8 cellular contexts compared by ENCODE assay signal in genomic region chr1:20660363-20661234, GRCh38. TPM values are rescaled to one million over a fixed set of nuclear protein-coding genes. Genes with fewer than 3 reads are reported as not detected.
A peak's percentile ranks its signal among the peaks of the same experiment; 100 is the strongest.
DNase-seq lines count a peak whose midpoint lies in the region; ATAC-seq and TF ChIP-seq lines count a peak whose summit lies in the region.

No MANE protein-coding gene starts in this region.

- no CpG with 5 or more reads among the region's 28 CpGs for WGBS in neuronal stem cell (ENCODE audit: extremely low coverage in 2 of 2, insufficient read length in 2 of 2, insufficient replicate concordance in 1 of 2), 2 donors

- peak overlapping the region; percentile 86 for H2AFZ ChIP-seq in neuronal stem cell (ENCODE audit: low read length)

- H2BK12ac ChIP-seq in neuronal stem cell (ENCODE audit: low read length): no peak overlapping the region

- peaks cover 6% of the 10 kb centered on the region for H3K27me3 Mint-ChIP-seq in endothelial cell (ENCODE audit: unreplicated experiment)

- peak overlapping the region; percentile 91 for H3K18ac ChIP-seq in neuronal stem cell (ENCODE audit: low read length)

- CTCF ChIA-PET in AG04449 (lab: Yijun Ruan, JAX): interaction anchor here (0.9 to 10.1 kb wide), 15 partner anchors 10 to 138 kb away, joined by 3 to 60 read pairs (median 6); partner anchors contain the start of gene PINK1

- no peak for DNase-seq in AG04449 (ENCODE audit: low read depth, low spot score)
- peak in 1 of 2 experiments; percentile 14 for DNase-seq in SJSA1 (ENCODE audit: low read depth in 1 of 2, low spot score in 2 of 2)
- peak; percentile 43 for DNase-seq in endothelial cell (ENCODE audit: low spot score)
- no peak for DNase-seq in neuronal stem cell (ENCODE audit: low spot score)
- DNase-seq in SKM-1 (lab: John Stamatoyannopoulos, UW; ENCODE audit: unreplicated experiment): no peak
- no peak for DNase-seq in GM13977 (ENCODE audit: low spot score)

- TF ChIP-seq CTCF in AG04449 (IDR thresholded peaks at IDR 0.05; ENCODE audit: insufficient read depth, low read length, missing control alignments): no peak
- no peak for TF ChIP-seq CTCF in endothelial cell (IDR thresholded peaks at IDR 0.05; ENCODE audit: unreplicated experiment)
- no peak for TF ChIP-seq CTCF in GM13977 (IDR thresholded peaks at IDR 0.05; ENCODE audit: extremely low read depth, insufficient read depth, missing control alignments)

- H2BK5ac ChIP-seq in neuronal stem cell (ENCODE audit: low read length): peak overlapping the region; percentile 45

- H3K36me3 Mint-ChIP-seq in endothelial cell (ENCODE audit: low read depth, unreplicated experiment): peaks cover 19% of the 10 kb centered on the region

- ATAC-seq in GM21515 (IDR thresholded peaks at IDR 0.05; ENCODE audit: unreplicated experiment) (peak; percentile 4), GM21737 (IDR thresholded peaks at IDR 0.05; ENCODE audit: unreplicated experiment) (no peak)

- H3K23ac ChIP-seq in neuronal stem cell (ENCODE audit: low read depth, low read length, poor library complexity): peak overlapping the region; percentile 99

- no peaks in the 10 kb centered on the region for H3K9me3 ChIP-seq in SJSA1 (replicated peaks)
- no peaks in the 10 kb centered on the region for H3K9me3 ChIP-seq in neuronal stem cell (replicated peaks in 1 of 2; ENCODE audit: control insufficient read depth in 2 of 2, insufficient read depth in 1 of 2, low read depth in 1 of 2, low read length in 2 of 2)

- H3K4me1 ChIP-seq in SJSA1 (replicated peaks) (peaks cover 14% of the 10 kb centered on the region), neuronal stem cell (ENCODE audit: control insufficient read depth in 2 of 2, insufficient read depth in 1 of 2, low read depth in 1 of 2, low read length in 2 of 2) (peaks cover 8 to 11% of the 10 kb centered on the region in 2 donors)

- H3K4me1 Mint-ChIP-seq in endothelial cell (ENCODE audit: unreplicated experiment): peaks cover 26% of the 10 kb centered on the region

- H3K27me3 ChIP-seq in SJSA1 (replicated peaks) (no peaks in the 10 kb centered on the region), neuronal stem cell (ENCODE audit: control insufficient read depth in 3 of 3, insufficient read depth in 3 of 3, low read depth in 1 of 3, low read length in 3 of 3) (no peaks in the 10 kb centered on the region)

- H4K91ac ChIP-seq in neuronal stem cell (ENCODE audit: low read depth, low read length, poor library complexity): no peak overlapping the region

- peak overlapping the region; percentile 95 for H3K9ac ChIP-seq in neuronal stem cell (ENCODE audit: low read depth, low read length, poor library complexity)

- no peak overlapping the region for H3K4ac ChIP-seq in neuronal stem cell (ENCODE audit: low read length)

- in situ Hi-C loops in GM13977 (cut with MboI; ENCODE audit: low pct_unique_long_range_greater_than_20kb, low sequenced_read_pairs, unreplicated experiment): no loop called here

- H2BK120ac ChIP-seq in neuronal stem cell (ENCODE audit: low read depth, low read length): no peak overlapping the region

- H3K27ac ChIP-seq in SJSA1 (no peak overlapping the region), neuronal stem cell (replicated peaks; ENCODE audit: low read length) (no peak overlapping the region)

- peaks cover 53% of the 10 kb centered on the region for H3K36me3 ChIP-seq in SJSA1
- peaks cover 21 to 43% of the 10 kb centered on the region in 2 donors for H3K36me3 ChIP-seq in neuronal stem cell (replicated peaks in 1 of 2; ENCODE audit: control insufficient read depth in 2 of 2, insufficient read depth in 2 of 2, low read length in 2 of 2)

- peak overlapping the region; percentile 49 for H2AK5ac ChIP-seq in neuronal stem cell (ENCODE audit: low read depth, low read length)

- peaks cover 8% of the 10 kb centered on the region for H3K79me1 ChIP-seq in neuronal stem cell (ENCODE audit: low read depth, low read length)

- POLR2A ChIA-PET in AG04449 (lab: Yijun Ruan, JAX): interaction anchor here (0.6 to 2.0 kb wide), 5 partner anchors 10 to 485 kb away, joined by 3 to 9 read pairs (median 3); no protein-coding TSS in a partner anchor

- peak overlapping the region; percentile 83 for H3K14ac ChIP-seq in neuronal stem cell (ENCODE audit: low read length)

- H3K4me3 ChIP-seq in AG04449 (ENCODE audit: low read depth, low read length) (peak overlapping the region; percentile 96), SJSA1 (peak overlapping the region; percentile 72), neuronal stem cell (ENCODE audit: low read length in 2 of 2) (peak overlapping the region; percentile 88 to 98)

- no peaks in the 10 kb centered on the region for H3K9me3 Mint-ChIP-seq in endothelial cell (ENCODE audit: unreplicated experiment)

- no peak overlapping the region for H2BK15ac ChIP-seq in neuronal stem cell (ENCODE audit: low read length)

- peak overlapping the region; percentile 75 for H3K4me2 ChIP-seq in neuronal stem cell (ENCODE audit: insufficient read depth, low read length, poor library complexity, severe bottlenecking)

- H3K27ac Mint-ChIP-seq in endothelial cell (ENCODE audit: unreplicated experiment): peak overlapping the region; percentile 61

- H4K8ac ChIP-seq in neuronal stem cell (ENCODE audit: low read depth, low read length): no peak overlapping the region

- H3K4me3 Mint-ChIP-seq in endothelial cell (ENCODE audit: unreplicated experiment): peak overlapping the region; percentile 92

RNA-seq across cellular contexts. Expression of gene DDOST, which starts 0.6 kb away (rescaled TPM):
- 249 and 352 TPM in 2 replicates for total RNA-seq in SJSA1 (2014; rRNA removed; shearing (Covaris generic))
- 235 TPM for total RNA-seq in endothelial cell (ENCODE audit: unreplicated experiment)
- polyA plus RNA-seq in neuronal stem cell (2013, experiment 1 of 2): 115 TPM
- polyA plus RNA-seq in neuronal stem cell (2013, experiment 2 of 2): 115 TPM

RNA-seq across cellular contexts. Expression of gene PINK1, which starts 27.3 kb away (rescaled TPM):
- 48.0 and 55.0 TPM in 2 replicates for total RNA-seq in SJSA1 (2014; rRNA removed; shearing (Covaris generic))
- total RNA-seq in endothelial cell (ENCODE audit: unreplicated experiment): 40.0 TPM
- 22.0 TPM for polyA plus RNA-seq in neuronal stem cell (2013, experiment 1 of 2)
- polyA plus RNA-seq in neuronal stem cell (2013, experiment 2 of 2): 19.8 TPM

RNA-seq across cellular contexts. Expression of gene KIF17, which starts 57.2 kb away (rescaled TPM):
- total RNA-seq in SJSA1 (2014; rRNA removed; shearing (Covaris generic)): 1.9 and 4.0 TPM in 2 replicates
- total RNA-seq in endothelial cell (ENCODE audit: unreplicated experiment): 1.8 TPM
- 5.8 TPM for polyA plus RNA-seq in neuronal stem cell (2013, experiment 1 of 2)
- polyA plus RNA-seq in neuronal stem cell (2013, experiment 2 of 2): 5.8 TPM
